8 cellular contexts compared by ENCODE assay signal in genomic region chr15:79896634-79897379, GRCh38. TPM values are rescaled to one million over a fixed set of nuclear protein-coding genes. Genes with fewer than 3 reads are reported as not detected.
DNase-seq lines count a peak whose midpoint lies in the region; ATAC-seq, FAIRE-seq and TF ChIP-seq lines count a peak whose summit lies in the region.

TSS of gene MTHFS (minus strand) at chr15:79897014. CDS start at chr15:79896988, 26 bp downstream.

- peak; percentile 94 for FAIRE-seq in GM12892 (lab: Jason Lieb, UNC)

- H3K27ac Mint-ChIP-seq in T-helper 1 cell treated with Interleukin-12 subunit alpha and Interleukin-12 subunit beta and Interleukin-4 antibody, amounts not matched to agents 30 μg/mL and 1 μg/mL, for 36 hours = peak within 1 kb of the TSS; percentile 99

- peak; percentile 39 to 75 (median 56) for TF ChIP-seq CTCF in uterus (IDR thresholded peaks at IDR 0.05)

- H3K36me3 Mint-ChIP-seq in T-helper 1 cell treated with Interleukin-12 subunit alpha and Interleukin-12 subunit beta and Interleukin-4 antibody, amounts not matched to agents 30 μg/mL and 1 μg/mL, for 36 hours (ENCODE audit: low read depth) = peaks cover 19% of the 10 kb centered on the region

- no peaks in the 10 kb centered on the region for H3K27me3 Mint-ChIP-seq in T-helper 1 cell treated with Interleukin-12 subunit alpha and Interleukin-12 subunit beta and Interleukin-4 antibody, amounts not matched to agents 30 μg/mL and 1 μg/mL, for 36 hours (ENCODE audit: low read depth)

- no peaks in the 10 kb centered on the region for H3K9me3 ChIP-seq in right cardiac atrium (ENCODE audit: control insufficient read depth, low read length)
- no peaks in the 10 kb centered on the region for H3K9me3 ChIP-seq in uterus

- TF ChIP-seq POLR2A in GM12892 (IDR thresholded peaks at IDR 0.05; ENCODE audit: low read depth, low read length) (peak; percentile 91), uterus (IDR thresholded peaks at IDR 0.05) (peak; percentile 54 to 57)

- ATAC-seq in HG02642 (IDR thresholded peaks at IDR 0.05; ENCODE audit: poor library complexity, unreplicated experiment) (peak; percentile 87), right cardiac atrium (peak; percentile 98 to 99)

- peak within 1 kb of the TSS; percentile 98 for H3K4me3 Mint-ChIP-seq in T-helper 1 cell treated with Interleukin-12 subunit alpha and Interleukin-12 subunit beta and Interleukin-4 antibody, amounts not matched to agents 30 μg/mL and 1 μg/mL, for 36 hours

- peak within 1 kb of the TSS; percentile 77 for H3K4me3 ChIP-seq in right cardiac atrium (ENCODE audit: low read length)
- peak within 1 kb of the TSS; percentile 55 to 63 for H3K4me3 ChIP-seq in uterus

- under 1% methylated on average over 90 of the region's 90 CpGs for WGBS in right cardiac atrium

- H3K4me1 Mint-ChIP-seq in T-helper 1 cell treated with Interleukin-12 subunit alpha and Interleukin-12 subunit beta and Interleukin-4 antibody, amounts not matched to agents 30 μg/mL and 1 μg/mL, for 36 hours (ENCODE audit: low read depth) = peaks cover 29% of the 10 kb centered on the region

- DNase-seq in GM12892 (ENCODE audit: insufficient read length) = peak; percentile 57
- DNase-seq in NCI-H1105 (lab: John Stamatoyannopoulos, UW) = peak; percentile 62
- DNase-seq in right cardiac atrium = peak; percentile 76 to 92 (median 91)
- DNase-seq in putamen (ENCODE audit: low spot score) = peak; percentile 78
- DNase-seq in uterus = peak; percentile 50 to 71

- H3K4me1 ChIP-seq in right cardiac atrium (ENCODE audit: control insufficient read depth, insufficient read depth, low read length) = no peaks in the 10 kb centered on the region
- no peaks in the 10 kb centered on the region for H3K4me1 ChIP-seq in uterus

- intact Hi-C loops in right cardiac atrium (cut with DNase I) = no loop called here
- intact Hi-C loops in uterus (cut with DNase I; ENCODE audit: low total_unique reads) = no loop called here

- H3K27ac ChIP-seq in angular gyrus (ENCODE audit: low read depth, low read length) (peak within 1 kb of the TSS; percentile 92), right cardiac atrium (ENCODE audit: low read length) (peak within 1 kb of the TSS; percentile 90), uterus (peak within 1 kb of the TSS; percentile 91 to 94)

- H3K9me3 Mint-ChIP-seq in T-helper 1 cell treated with Interleukin-12 subunit alpha and Interleukin-12 subunit beta and Interleukin-4 antibody, amounts not matched to agents 30 μg/mL and 1 μg/mL, for 36 hours = no peaks in the 10 kb centered on the region

- H3K27me3 ChIP-seq in right cardiac atrium (ENCODE audit: control insufficient read depth, insufficient read depth) (no peaks in the 10 kb centered on the region), uterus (no peaks in the 10 kb centered on the region)

- H3K36me3 ChIP-seq in uterus = no peaks in the 10 kb centered on the region

RNA-seq across cellular contexts. Expression of gene MTHFS, which starts in this region (rescaled TPM):
- polyA plus RNA-seq in GM12892 (2012; ENCODE audit: missing spikeins) = 33.4 TPM
- total RNA-seq in right cardiac atrium (10 to 100 TPM; 12.3 to 20.1 (median 16.3) TPM), uterus (10 to 100 TPM in 1 of 4 donors, 1 to 10 TPM in 2, not detected in 1; 1.5 to 22.4 (median 7.4) TPM)
- polyA plus RNA-seq in right cardiac atrium = 35.2 TPM

Comparison
In these comparisons a context has a peak if more than half of its experiments do, and no peak if none do; other contexts are left out.
1. Peak in every context shown above with its lines: DNase-seq, ATAC-seq, H3K4me3 ChIP-seq and H3K27ac ChIP-seq.